Comparison of ENCODE assay signal across 1 cellular context in the genomic region with DNA sequence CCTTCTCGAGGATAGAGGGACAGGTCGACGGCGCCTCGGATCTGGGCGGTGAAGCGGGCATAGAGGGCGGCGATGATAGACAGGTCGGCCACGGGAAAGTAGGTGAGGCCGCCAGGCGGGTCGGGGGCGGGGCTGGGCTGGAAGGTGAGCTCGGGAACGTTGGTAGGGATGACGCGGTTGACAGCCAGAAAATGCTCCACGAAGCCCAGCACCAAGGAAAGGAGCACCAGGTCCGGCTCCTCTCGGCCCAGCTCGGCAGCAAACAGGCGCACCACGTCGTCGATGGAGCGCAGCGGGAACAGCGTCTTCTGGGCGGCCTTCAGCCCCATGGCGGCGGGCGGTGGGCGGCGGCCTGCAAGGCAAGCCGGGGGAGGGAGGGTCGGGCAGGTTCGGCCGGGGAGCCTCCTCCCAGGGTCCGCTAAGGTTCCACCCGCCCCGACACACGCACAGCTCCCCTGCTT.
TF ChIP-seq lines count a peak whose summit lies in the region.

No MANE protein-coding gene starts in this region.

TF ChIP-seq in K562, 482 proteins besides CTCF, POLR2A, EP300 and RAD21:
- TF ChIP-seq, protein P1, sequence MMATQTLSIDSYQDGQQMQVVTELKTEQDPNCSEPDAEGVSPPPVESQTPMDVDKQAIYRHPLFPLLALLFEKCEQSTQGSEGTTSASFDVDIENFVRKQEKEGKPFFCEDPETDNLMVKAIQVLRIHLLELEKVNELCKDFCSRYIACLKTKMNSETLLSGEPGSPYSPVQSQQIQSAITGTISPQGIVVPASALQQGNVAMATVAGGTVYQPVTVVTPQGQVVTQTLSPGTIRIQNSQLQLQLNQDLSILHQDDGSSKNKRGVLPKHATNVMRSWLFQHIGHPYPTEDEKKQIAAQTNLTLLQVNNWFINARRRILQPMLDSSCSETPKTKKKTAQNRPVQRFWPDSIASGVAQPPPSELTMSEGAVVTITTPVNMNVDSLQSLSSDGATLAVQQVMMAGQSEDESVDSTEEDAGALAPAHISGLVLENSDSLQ (IDR thresholded peaks at IDR 0.05): peak; percentile 78
- TF ChIP-seq RBBP5 (IDR thresholded peaks at IDR 0.05; ENCODE audit: borderline replicate concordance, insufficient read depth, low read length, poor library complexity, severe bottlenecking) (peak; percentile 17), BCL6 (CRISPR knock-in tag; IDR thresholded peaks at IDR 0.05) (no peak), HDGF (IDR thresholded peaks at IDR 0.05) (0 out of 2 replicates have a peak, but pooled peaks have one; percentile 40), SUPT5H (IDR thresholded peaks at IDR 0.05) (no peak)
- TF ChIP-seq, protein P2, sequence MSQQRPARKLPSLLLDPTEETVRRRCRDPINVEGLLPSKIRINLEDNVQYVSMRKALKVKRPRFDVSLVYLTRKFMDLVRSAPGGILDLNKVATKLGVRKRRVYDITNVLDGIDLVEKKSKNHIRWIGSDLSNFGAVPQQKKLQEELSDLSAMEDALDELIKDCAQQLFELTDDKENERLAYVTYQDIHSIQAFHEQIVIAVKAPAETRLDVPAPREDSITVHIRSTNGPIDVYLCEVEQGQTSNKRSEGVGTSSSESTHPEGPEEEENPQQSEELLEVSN (IDR thresholded peaks at IDR 0.05; ENCODE audit: borderline replicate concordance in 1 of 2, extremely low read depth in 1 of 2, insufficient read depth in 1 of 2, insufficient read length in 1 of 2, low read depth in 1 of 2, low read length in 1 of 2, poor library complexity in 1 of 2, severe bottlenecking in 1 of 2): peak in 1 of 2 experiments; percentile 52
